Comparison of ENCODE assay signal across 14 cellular contexts in the genomic region with DNA sequence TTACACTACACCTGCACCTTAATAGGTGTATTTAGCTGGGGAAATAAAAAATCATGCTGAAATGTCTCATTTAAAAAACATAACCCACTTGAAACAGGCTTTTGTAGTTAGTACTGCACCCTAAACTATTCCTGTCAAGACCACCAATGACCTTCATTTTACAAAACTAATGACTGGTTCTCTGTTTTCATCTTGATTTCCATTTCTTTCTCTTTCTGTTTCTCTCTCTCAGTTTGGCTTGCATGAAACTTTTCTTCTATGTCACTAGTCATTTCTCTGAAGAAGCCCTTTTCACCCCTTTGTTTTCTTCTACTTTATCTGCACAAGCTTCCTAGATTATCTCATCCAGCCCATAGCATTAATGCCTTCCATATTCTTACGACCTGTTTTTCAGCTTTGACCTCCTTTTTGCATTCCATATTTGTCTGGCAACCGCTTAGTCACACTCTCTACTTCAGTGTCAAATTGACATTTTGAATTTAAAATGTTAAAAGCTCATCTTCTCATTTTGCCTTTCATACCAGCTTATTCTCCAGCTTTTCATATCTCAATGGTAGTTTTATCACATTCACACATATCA. TPM values are rescaled to one million over a fixed set of nuclear protein-coding genes. Genes with fewer than 3 reads are reported as not detected.
A peak's percentile ranks its signal among the peaks of the same experiment; 100 is the strongest.
DNase-seq lines count a peak whose midpoint lies in the region; ATAC-seq, FAIRE-seq and TF ChIP-seq lines count a peak whose summit lies in the region.
"Had no signal": no experiment of that assay in that cellular context is flagged by ENCODE, and none has a peak within 500 bp of the region (broad histone marks: within the 10 kb centered on the region; RNA-seq: fewer than 3 reads in every experiment).

No MANE protein-coding gene starts in this region.

- H3K36me3 ChIP-seq in KMS-11 (ENCODE audit: insufficient read depth) (no peaks in the 10 kb centered on the region), HepG2 (replicated peaks in 1 of 2; ENCODE audit: control insufficient read depth in 1 of 2, insufficient read depth in 2 of 2, low read length in 2 of 2) (no peaks in the 10 kb centered on the region)
- H3K36me3 ChIP-seq: SJCRH30, thoracic aorta had no signal

- no peak for FAIRE-seq in HepG2 (lab: Jason Lieb, UNC)

- H3K4me3 Mint-ChIP-seq in activated T-cell treated with anti-CD3 and anti-CD28 coated beads, Interleukin-2, amount 50 U/mL, for 24 hours: peak overlapping the region; percentile 68
- peak overlapping the region; percentile 84 for H3K4me3 Mint-ChIP-seq in activated naive CD8-positive, alpha-beta T cell treated with anti-CD3 and anti-CD28 coated beads, Interleukin-2, amount 10 ng/mL, durations not matched to agents 7 days and 5 days

- H3K9ac ChIP-seq in KMS-11 (no peak overlapping the region), HepG2 (ENCODE audit: insufficient read depth, low read depth, low read length) (no peak overlapping the region)

- no peak for TF ChIP-seq RAD21 in HepG2 (CRISPR knock-in tag; IDR thresholded peaks at IDR 0.05)

- in situ Hi-C loops in HepG2 (cut with HindIII; ENCODE audit: extremely low pct_ligation_motif_present, low pct_unique_long_range_greater_than_20kb): no loop called here
- in situ Hi-C loops in G401 (cut with HindIII; ENCODE audit: low sequenced_read_pairs): no loop called here

- no peak overlapping the region for H3K27ac ChIP-seq in KMS-11
- H3K27ac ChIP-seq in HepG2 (ENCODE audit: extremely low read length, insufficient read depth, low read length): no peak overlapping the region
- H3K27ac ChIP-seq: hepatocyte, SJCRH30, thoracic aorta had no signal

- no peaks in the 10 kb centered on the region for H3K27me3 ChIP-seq in KMS-11 (ENCODE audit: insufficient read depth, low read depth)
- peaks cover 0 to 6% of the 10 kb centered on the region in 2 experiments; a peak in 1 of 5 replicates for H3K27me3 ChIP-seq in HepG2 (ENCODE audit: control insufficient read depth in 1 of 2, insufficient read depth in 2 of 2, low read length in 2 of 2)
- H3K27me3 ChIP-seq: hepatocyte, SJCRH30 had no signal

- H4K20me1 ChIP-seq in KMS-11 (ENCODE audit: insufficient read depth) (no peaks in the 10 kb centered on the region), HepG2 (ENCODE audit: insufficient read depth, low read length) (no peaks in the 10 kb centered on the region)

- no peak overlapping the region for H2AFZ ChIP-seq in KMS-11 (ENCODE audit: low read depth)
- no peak overlapping the region for H2AFZ ChIP-seq in HepG2 (ENCODE audit: low read length)
- H2AFZ ChIP-seq: hepatocyte had no signal

- peak overlapping the region; percentile 96 for H3K27ac Mint-ChIP-seq in activated T-cell treated with anti-CD3 and anti-CD28 coated beads, Interleukin-2, amount 50 U/mL, for 24 hours
- H3K27ac Mint-ChIP-seq in activated naive CD8-positive, alpha-beta T cell treated with anti-CD3 and anti-CD28 coated beads, Interleukin-2, amount 10 ng/mL, durations not matched to agents 7 days and 5 days: peak overlapping the region; percentile 89

- CTCF ChIA-PET in HepG2 (lab: Yijun Ruan, JAX; ENCODE audit: low intra/inter-chr PET ratio, low total read pairs): no interaction called here

- TF ChIP-seq CTCF in KMS-11 (conservative IDR thresholded peaks at IDR 0.05; ENCODE audit: low read depth, low read length): no peak
- TF ChIP-seq CTCF in HepG2 (CRISPR knock-in tag; IDR thresholded peaks at IDR 0.05): no peak

- H3K36me3 Mint-ChIP-seq in activated T-cell treated with anti-CD3 and anti-CD28 coated beads, Interleukin-2, amount 50 U/mL, for 24 hours (ENCODE audit: low read depth): no peaks in the 10 kb centered on the region
- H3K36me3 Mint-ChIP-seq in activated naive CD8-positive, alpha-beta T cell treated with anti-CD3 and anti-CD28 coated beads, Interleukin-2, amount 10 ng/mL, durations not matched to agents 7 days and 5 days: peaks cover 20% of the 10 kb centered on the region

- H3K4me1 ChIP-seq in KMS-11 (ENCODE audit: low read depth, poor library complexity, severe bottlenecking) (peaks cover 4% of the 10 kb centered on the region), HepG2 (ENCODE audit: insufficient read depth, low read length) (no peaks in the 10 kb centered on the region)
- H3K4me1 ChIP-seq: SJCRH30 had no signal

- no peak for DNase-seq in activated T-cell treated with anti-CD3 and anti-CD28 coated beads, Interleukin-2, amount 50 U/mL, for 24 hours
- DNase-seq in activated T-cell treated with anti-CD3 and anti-CD28 coated beads for 4 hours: no peak
- DNase-seq in activated naive CD8-positive, alpha-beta T cell treated with anti-CD3 and anti-CD28 coated beads, Interleukin-2, amount 10 ng/mL, durations not matched to agents 7 days and 5 days: no peak
- no peak for DNase-seq in stimulated activated naive CD8-positive, alpha-beta T cell treated with anti-CD3 and anti-CD28 coated beads, Interleukin-15, Interleukin-2, amounts not matched to agents 100 U/mL and 50 U/mL, for 24 hours
- DNase-seq in HepG2 (ENCODE audit: low spot score): no peak
- no peak for DNase-seq in G401 (ENCODE audit: low spot score)
- DNase-seq in cortex of kidney (lab: John Stamatoyannopoulos, UW): no peak
- DNase-seq: erythroblast, NCI-H510A treated with DMSO at 0.1 percent for 48 hours, SJCRH30 had no signal

- TF ChIP-seq POLR2A in HepG2 (IDR thresholded peaks at IDR 0.05; ENCODE audit: insufficient read depth in 1 of 2, low read depth in 2 of 2, low read length in 2 of 2): no peak

- peak overlapping the region; percentile 18; the same call in 1 of the 2 replicates for H3K4me2 ChIP-seq in KMS-11
- no peak overlapping the region for H3K4me2 ChIP-seq in HepG2 (ENCODE audit: low read depth, low read length)
- H3K4me2 ChIP-seq: hepatocyte had no signal

- intact Hi-C loops in HepG2 (cut with micrococcal nuclease; ENCODE audit: unreplicated experiment): no loop called here

- TF ChIP-seq EP300 in HepG2 (IDR thresholded peaks at IDR 0.05; ENCODE audit: low read depth in 2 of 2, low read length in 2 of 2) (no peak), HepG2 (CRISPR knock-in tag; IDR thresholded peaks at IDR 0.05; ENCODE audit: borderline replicate concordance) (no peak)

- H3K9me3 Mint-ChIP-seq in activated T-cell treated with anti-CD3 and anti-CD28 coated beads, Interleukin-2, amount 50 U/mL, for 24 hours: peaks cover 7% of the 10 kb centered on the region
- H3K9me3 Mint-ChIP-seq in activated naive CD8-positive, alpha-beta T cell treated with anti-CD3 and anti-CD28 coated beads, Interleukin-2, amount 10 ng/mL, durations not matched to agents 7 days and 5 days: peaks cover 6% of the 10 kb centered on the region

- 4% methylated on average over 2 of the region's 2 CpGs for WGBS in HepG2 (ENCODE audit: low lambda C conversion rate)

- H3K27me3 Mint-ChIP-seq in activated T-cell treated with anti-CD3 and anti-CD28 coated beads, Interleukin-2, amount 50 U/mL, for 24 hours: no peaks in the 10 kb centered on the region
- no peaks in the 10 kb centered on the region for H3K27me3 Mint-ChIP-seq in activated naive CD8-positive, alpha-beta T cell treated with anti-CD3 and anti-CD28 coated beads, Interleukin-2, amount 10 ng/mL, durations not matched to agents 7 days and 5 days

- POLR2A ChIA-PET in activated naive CD8-positive, alpha-beta T cell treated with anti-CD3 and anti-CD28 coated beads, Interleukin-2, amount 10 ng/mL, durations not matched to agents 7 days and 5 days (lab: Charles Lee): interaction anchor here (0.6 to 8.3 kb wide), 8 partner anchors 12 to 760 kb away, joined by 3 to 420 read pairs (median 4); a partner anchor contains a TSS
- POLR2A ChIA-PET in HepG2 (lab: Yijun Ruan, JAX): no interaction called here

- peaks cover 74% of the 10 kb centered on the region for H3K4me1 Mint-ChIP-seq in activated T-cell treated with anti-CD3 and anti-CD28 coated beads, Interleukin-2, amount 50 U/mL, for 24 hours (ENCODE audit: low read depth)
- peaks cover 52% of the 10 kb centered on the region for H3K4me1 Mint-ChIP-seq in activated naive CD8-positive, alpha-beta T cell treated with anti-CD3 and anti-CD28 coated beads, Interleukin-2, amount 10 ng/mL, durations not matched to agents 7 days and 5 days

- ATAC-seq in activated naive CD8-positive, alpha-beta T cell treated with anti-CD3 and anti-CD28 coated beads, Interleukin-2, amount 10 ng/mL, durations not matched to agents 7 days and 5 days (ENCODE audit: low read depth): peak; percentile 31
- peak; percentile 34 for ATAC-seq in stimulated activated naive CD8-positive, alpha-beta T cell treated with anti-CD3 and anti-CD28 coated beads, Interleukin-15, Interleukin-2, amounts not matched to agents 100 U/mL and 50 U/mL, for 24 hours
- no peak for ATAC-seq in HepG2

- H3K4me3 ChIP-seq in KMS-11 (IDR thresholded peaks at IDR 0.05; ENCODE audit: insufficient read depth, low read depth, low read length) (no peak overlapping the region), HepG2 (replicated peaks in 1 of 3; ENCODE audit: insufficient read depth in 1 of 3, low read depth in 2 of 3, low read length in 3 of 3) (no peak overlapping the region)
- H3K4me3 ChIP-seq: hepatocyte, SJCRH30, thoracic aorta had no signal

- no peaks in the 10 kb centered on the region for H3K9me3 ChIP-seq in HepG2 (ENCODE audit: low read length)
- H3K9me3 ChIP-seq: SJCRH30, thoracic aorta had no signal

- BruUV-seq in HepG2 (replicated peaks; lab: Mats Ljungman, UMichigan): no TSS peak

- no peaks in the 10 kb centered on the region for H3K79me2 ChIP-seq in KMS-11 (ENCODE audit: insufficient read depth, low read depth)
- H3K79me2 ChIP-seq in HepG2 (ENCODE audit: insufficient read depth, low read length): no peaks in the 10 kb centered on the region
- H3K79me2 ChIP-seq: hepatocyte had no signal

RNA-seq across cellular contexts. Expression of a gene that starts 32.7 kb away (rescaled TPM):
- under 1 TPM; 0.80 to 0.96 TPM for total RNA-seq in activated naive CD8-positive, alpha-beta T cell treated with anti-CD3 and anti-CD28 coated beads, Interleukin-2, amount 10 ng/mL, durations not matched to agents 7 days and 5 days
- not detected in 2 replicates for total RNA-seq in HepG2 (2016; rRNA removed; fragmentation: Illumina TruSeq; extraction: Trizol)
- total RNA-seq in HepG2 (2016; cell fraction: cytosol; rRNA removed; fragmentation: Illumina TruSeq; extraction: Trizol; ENCODE audit: low read depth): not detected in 2 replicates
- total RNA-seq in HepG2 (2016; cell fraction: insoluble cytoplasmic fraction; rRNA removed; fragmentation: Illumina TruSeq; extraction: Trizol): not detected in 2 replicates
- total RNA-seq in HepG2 (2016; cell fraction: membrane; rRNA removed; fragmentation: Illumina TruSeq; extraction: Trizol): not detected in 2 replicates
- total RNA-seq in HepG2 (2016; cell fraction: nucleus; rRNA removed; fragmentation: Illumina TruSeq; extraction: Trizol): not detected in 2 replicates
- polyA plus RNA-seq in HepG2 (2011; rRNA removed): not detected in 2 replicates
- not detected in 2 replicates for polyA plus RNA-seq in HepG2 (2011; cell fraction: cytosol; rRNA removed)
- polyA plus RNA-seq in HepG2 (2011; cell fraction: nucleus; rRNA removed): not detected in 2 replicates
- polyA plus RNA-seq in HepG2 (2012): not detected in 2 replicates
- not detected in 2 replicates for polyA plus RNA-seq in HepG2 (2016; cell fraction: cytosol; fragmentation: Illumina TruSeq; extraction: Trizol; ENCODE audit: low read depth)
- polyA plus RNA-seq in HepG2 (2016; cell fraction: insoluble cytoplasmic fraction; fragmentation: Illumina TruSeq; extraction: Trizol; ENCODE audit: low read depth): not detected in 2 replicates
- polyA plus RNA-seq in HepG2 (2016; cell fraction: membrane; fragmentation: Illumina TruSeq; extraction: Trizol; ENCODE audit: low read depth): not detected in 2 replicates
- polyA plus RNA-seq in HepG2 (2016; cell fraction: nucleus; fragmentation: Illumina TruSeq; extraction: Trizol; ENCODE audit: insufficient read depth, low read depth): not detected in 2 replicates
- not detected in 2 replicates for polyA minus RNA-seq in HepG2 (2011; rRNA and poly(A)+ RNA removed; ENCODE audit: low replicate concordance)
- polyA minus RNA-seq in HepG2 (2011; cell fraction: cytosol; rRNA and poly(A)+ RNA removed): not detected in 2 replicates
- not detected in 2 replicates for polyA minus RNA-seq in HepG2 (2011; cell fraction: nucleus; rRNA and poly(A)+ RNA removed)
- total RNA-seq in G401 (2014; rRNA removed; shearing (Covaris generic)): not detected in 2 replicates
- total RNA-seq: activated CD8-positive, alpha-beta memory T cell treated with anti-CD3 and anti-CD28 coated beads for 36 hours; hepatocyte; SJCRH30 had no signal
- polyA plus RNA-seq: hepatocyte had no signal

RNA-seq across cellular contexts. Expression of a gene that starts 33.9 kb away (rescaled TPM):
- total RNA-seq in activated naive CD8-positive, alpha-beta T cell treated with anti-CD3 and anti-CD28 coated beads, Interleukin-2, amount 10 ng/mL, durations not matched to agents 7 days and 5 days: 100 to 1,000 TPM; 111 to 116 TPM
- total RNA-seq in HepG2 (2016; rRNA removed; fragmentation: Illumina TruSeq; extraction: Trizol): not detected in 2 replicates
- not detected in 2 replicates for total RNA-seq in HepG2 (2016; cell fraction: cytosol; rRNA removed; fragmentation: Illumina TruSeq; extraction: Trizol; ENCODE audit: low read depth)
- total RNA-seq in HepG2 (2016; cell fraction: insoluble cytoplasmic fraction; rRNA removed; fragmentation: Illumina TruSeq; extraction: Trizol): not detected in 2 replicates
- total RNA-seq in HepG2 (2016; cell fraction: membrane; rRNA removed; fragmentation: Illumina TruSeq; extraction: Trizol): not detected in 2 replicates
- not detected in 2 replicates for total RNA-seq in HepG2 (2016; cell fraction: nucleus; rRNA removed; fragmentation: Illumina TruSeq; extraction: Trizol)
- not detected in 2 replicates for polyA plus RNA-seq in HepG2 (2011; rRNA removed)
- not detected in 2 replicates for polyA plus RNA-seq in HepG2 (2011; cell fraction: cytosol; rRNA removed)
- not detected in 2 replicates for polyA plus RNA-seq in HepG2 (2011; cell fraction: nucleus; rRNA removed)
- polyA plus RNA-seq in HepG2 (2012): not detected in 2 replicates
- polyA plus RNA-seq in HepG2 (2016; cell fraction: cytosol; fragmentation: Illumina TruSeq; extraction: Trizol; ENCODE audit: low read depth): not detected in 2 replicates
- polyA plus RNA-seq in HepG2 (2016; cell fraction: insoluble cytoplasmic fraction; fragmentation: Illumina TruSeq; extraction: Trizol; ENCODE audit: low read depth): not detected in 2 replicates
- not detected in 2 replicates for polyA plus RNA-seq in HepG2 (2016; cell fraction: membrane; fragmentation: Illumina TruSeq; extraction: Trizol; ENCODE audit: low read depth)
- polyA plus RNA-seq in HepG2 (2016; cell fraction: nucleus; fragmentation: Illumina TruSeq; extraction: Trizol; ENCODE audit: insufficient read depth, low read depth): not detected in 2 replicates
- polyA minus RNA-seq in HepG2 (2011; rRNA and poly(A)+ RNA removed; ENCODE audit: low replicate concordance): not detected in 2 replicates
- not detected in 2 replicates for polyA minus RNA-seq in HepG2 (2011; cell fraction: cytosol; rRNA and poly(A)+ RNA removed)
- polyA minus RNA-seq in HepG2 (2011; cell fraction: nucleus; rRNA and poly(A)+ RNA removed): not detected in 2 replicates
- not detected in 2 replicates for total RNA-seq in G401 (2014; rRNA removed; shearing (Covaris generic))
- total RNA-seq: SJCRH30 had no signal

Comparison
In these comparisons a context has a peak if more than half of its experiments do, and no peak if none do; other contexts are left out.
1. RNA of a gene that starts 33.9 kb away (total RNA-seq): 111 to 116 TPM in activated naive CD8-positive, alpha-beta T cell treated with anti-CD3 and anti-CD28 coated beads, Interleukin-2, amount 10 ng/mL, durations not matched to agents 7 days and 5 days; not detected in HepG2 and not detected in G401; every median in the first group is over 100 times any median in the second.